In the genomic region with DNA sequence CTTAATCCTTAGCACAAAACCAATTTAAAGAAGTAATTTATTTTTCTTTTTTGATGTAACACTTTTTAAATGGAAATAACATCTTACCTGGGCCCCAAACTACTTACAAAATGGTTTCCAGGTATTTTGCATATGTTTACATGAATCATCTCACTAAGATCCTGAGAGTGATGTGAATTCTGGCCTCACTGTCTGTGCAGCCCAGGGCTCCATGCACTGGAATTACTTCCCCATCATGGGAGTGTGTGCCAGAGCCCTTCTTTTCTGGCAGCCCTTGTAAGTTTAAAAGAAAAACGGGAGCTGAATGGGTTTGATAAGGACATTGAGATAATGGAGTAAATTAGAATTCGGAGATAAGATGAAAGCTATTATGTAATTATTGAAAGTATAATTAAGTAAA, we compare ENCODE assay signal across 33 cellular contexts.
"Had no signal": no experiment of that assay in that cellular context is flagged by ENCODE, and none has a peak within 500 bp of the region (broad histone marks: within the 10 kb centered on the region; RNA-seq: fewer than 3 reads in every experiment).

No MANE protein-coding gene starts in this region.

- H3K9me3 ChIP-seq: Peyer's patch had no signal

- H3K4me3 ChIP-seq: Peyer's patch had no signal

- DNase-seq: activated CD4-positive, alpha-beta T cell treated with anti-CD3 and anti-CD28 coated beads, Interleukin-2, amount 10 ng/mL, durations not matched to agents 24 days and 14 days; activated CD4-positive, alpha-beta T cell treated with anti-CD3 and anti-CD28 coated beads, Interleukin-2, amount 50 U/mL, for 4 hours; activated CD4-positive, CD25-positive, alpha-beta regulatory T cell; activated CD8-positive, alpha-beta T cell treated with anti-CD3 and anti-CD28 coated beads for 36 hours; activated effector memory CD4-positive, alpha-beta T cell treated with anti-CD3 and anti-CD28 coated beads, Interleukin-2, amount 50 U/mL, for 16 hours; activated naive CD4-positive, alpha-beta T cell; activated naive CD4-positive, alpha-beta T cell treated with anti-CD3 and anti-CD28 coated beads, Interleukin-2, amount 50 U/mL, for 16 hours; activated naive CD8-positive, alpha-beta T cell treated with anti-CD3 and anti-CD28 coated beads for 36 hours; activated T-cell treated with anti-CD3 and anti-CD28 coated beads, Interleukin-2, amount 50 U/mL, for 1 hour; activated T-cell treated with anti-CD3 and anti-CD28 coated beads, Interleukin-2, amount 50 U/mL, for 72 hours; amniotic stem cell; aorta; brain microvascular endothelial cell; central memory CD4-positive, alpha-beta T cell; NCI-H1092 treated with DMSO at 0.1 percent for 48 hours; NCI-H1417; NCI-H146; NCI-H187; NCI-H2081; NCI-H226; NCI-H446 treated with DMSO at 0.1 percent for 48 hours; NCI-H524; NCI-H69; NK-92 treated with Interleukin-12 subunit alpha and Interleukin-12 subunit beta, amount 100 ng/mL, for 24 hours; PC-3; Peyer's patch; RPMI8226; SIG-M5; T1000; WERI-Rb-1 had no signal

- H3K4me2 ChIP-seq: KMS-11 had no signal

- H3K4me1 ChIP-seq: Peyer's patch had no signal

- H3K9ac ChIP-seq: KMS-11 had no signal

- ATAC-seq: activated CD8-positive, alpha-beta T cell treated with anti-CD3 and anti-CD28 coated beads for 36 hours; activated T-cell treated with anti-CD3 and anti-CD28 coated beads, Interleukin-2, amount 50 U/mL, for 72 hours; activated T-helper 17 cell treated with anti-CD3 and anti-CD28 coated beads, Interleukin-2, amount 50 U/mL, for 72 hours; Right ventricle myocardium inferior had no signal

- H3K27ac ChIP-seq: brain microvascular endothelial cell, KMS-11, Peyer's patch, WERI-Rb-1 had no signal

- H3K36me3 ChIP-seq: brain microvascular endothelial cell had no signal

- H3K27me3 ChIP-seq: brain microvascular endothelial cell, Peyer's patch had no signal
